ENCODE assay signal across 1 cellular context in genomic region chr12:31324116-31324844, GRCh38.
TF ChIP-seq lines count a peak whose summit lies in the region.

No MANE protein-coding gene starts in this region.

TF ChIP-seq in HepG2, 621 proteins besides CTCF, POLR2A, EP300 and RAD21 (continued from another document and continues in another):
- TF ChIP-seq MATR3 (CRISPR knock-in tag; IDR thresholded peaks at IDR 0.05) (no peak), ZNF430 (CRISPR knock-in tag; IDR thresholded peaks at IDR 0.05) (peak; percentile 43; the same call in 1 of the 2 replicates), FOXJ3 (CRISPR knock-in tag; IDR thresholded peaks at IDR 0.05; ENCODE audit: borderline replicate concordance) (no peak), FOXO4 (CRISPR knock-in tag; conservative IDR thresholded peaks at IDR 0.05) (0 out of 2 replicates have a peak, but pooled peaks have one; percentile 72), ZNF609 (CRISPR knock-in tag; IDR thresholded peaks at IDR 0.05; ENCODE audit: borderline replicate concordance) (no peak), ZNF512 (CRISPR knock-in tag; IDR thresholded peaks at IDR 0.05) (no peak), ZNF343 (CRISPR knock-in tag; IDR thresholded peaks at IDR 0.05) (no peak), NR0B2 (CRISPR knock-in tag; IDR thresholded peaks at IDR 0.05) (peak; percentile 50; the same call in 1 of the 2 replicates), CCAR2 (optimal IDR thresholded peaks at IDR 0.05; ENCODE audit: low read depth, low read length) (no peak), TAF15 (IDR thresholded peaks at IDR 0.05; ENCODE audit: low read depth, low read length, poor library complexity, severe bottlenecking) (no peak), FLYWCH1 (CRISPR knock-in tag; IDR thresholded peaks at IDR 0.05) (no peak), ZNF180 (CRISPR knock-in tag; IDR thresholded peaks at IDR 0.05; ENCODE audit: borderline replicate concordance, low read depth) (no peak), ZBED4 (CRISPR knock-in tag; IDR thresholded peaks at IDR 0.05; ENCODE audit: borderline replicate concordance) (peak; percentile 15; the same call in 1 of the 2 replicates), KLF16 (CRISPR knock-in tag; IDR thresholded peaks at IDR 0.05) (0 out of 4 replicates have a peak, but pooled peaks of 1 of the 2 experiments have one; percentile 47), ZNF24 (IDR thresholded peaks at IDR 0.05) (peak; percentile 33; the same call in 1 of the 2 replicates), POLR2G (IDR thresholded peaks at IDR 0.05; ENCODE audit: low read depth, low read length) (peak; percentile 55; the same call in 1 of the 2 replicates), NAIF1 (CRISPR knock-in tag; IDR thresholded peaks at IDR 0.05; ENCODE audit: borderline replicate concordance) (peak; percentile 70; the same call in 1 of the 2 replicates), NR3C1 (CRISPR knock-in tag; IDR thresholded peaks at IDR 0.05) (no peak), ATF4 (CRISPR knock-in tag; IDR thresholded peaks at IDR 0.05) (peak in 1 of 2 experiments; percentile 44; a peak in 1 of 4 replicates), RBFOX2 (IDR thresholded peaks at IDR 0.05; ENCODE audit: low read depth, low read length) (peak; percentile 79), ZSCAN5A (CRISPR knock-in tag; IDR thresholded peaks at IDR 0.05; ENCODE audit: borderline replicate concordance) (peak; percentile 58; the same call in 1 of the 2 replicates), CHD2 (IDR thresholded peaks at IDR 0.05; ENCODE audit: low read depth, low read length) (no peak), ZNF768 (CRISPR knock-in tag; IDR thresholded peaks at IDR 0.05) (peak; percentile 48; the same call in 1 of the 2 replicates), ZNF503 (CRISPR knock-in tag; IDR thresholded peaks at IDR 0.05) (0 out of 2 replicates have a peak, but pooled peaks have one; percentile 33), ETV5 (CRISPR knock-in tag; IDR thresholded peaks at IDR 0.05; ENCODE audit: borderline replicate concordance) (no peak), RERE (CRISPR knock-in tag; IDR thresholded peaks at IDR 0.05; ENCODE audit: low read depth) (no peak), RBM39 (IDR thresholded peaks at IDR 0.05; ENCODE audit: low read depth, low read length, poor library complexity, severe bottlenecking) (peak; percentile 76), SALL1 (CRISPR knock-in tag; IDR thresholded peaks at IDR 0.05) (no peak; the same call in 1 of the 2 replicates), ZNF773 (CRISPR knock-in tag; IDR thresholded peaks at IDR 0.05; ENCODE audit: borderline replicate concordance) (no peak), ZNF121 (CRISPR knock-in tag; IDR thresholded peaks at IDR 0.05) (no peak), ZNF441 (CRISPR knock-in tag; IDR thresholded peaks at IDR 0.05; ENCODE audit: borderline replicate concordance) (no peak), GFI1 (CRISPR knock-in tag; IDR thresholded peaks at IDR 0.05; ENCODE audit: borderline replicate concordance) (peak; percentile 48; the same call in 1 of the 2 replicates), ZSCAN25 (CRISPR knock-in tag; IDR thresholded peaks at IDR 0.05) (no peak)
